Comparison of ENCODE assay signal across 8 cellular contexts in genomic region chr10:86755740-86756510, GRCh38. TPM values are rescaled to one million over a fixed set of nuclear protein-coding genes. Genes with fewer than 3 reads are reported as not detected.
A peak's percentile ranks its signal among the peaks of the same experiment; 100 is the strongest.
DNase-seq lines count a peak whose midpoint lies in the region; ATAC-seq, FAIRE-seq and TF ChIP-seq lines count a peak whose summit lies in the region.

No MANE protein-coding gene starts in this region.

- CTCF ChIA-PET in Calu3 (lab: Charles Lee): no interaction called here

- intact Hi-C loops in Calu3 (cut with micrococcal nuclease; ENCODE audit: unreplicated experiment): loop anchor here (2.0 kb wide), 1 partner anchor 31 kb away; no protein-coding TSS in a partner anchor

- no peak for TF ChIP-seq CTCF in Calu3 (IDR thresholded peaks at IDR 0.05; ENCODE audit: unreplicated experiment)
- TF ChIP-seq CTCF in OCI-LY3 (IDR thresholded peaks at IDR 0.05; ENCODE audit: low read depth, low read length): no peak
- no peak for TF ChIP-seq CTCF in epithelial cell of proximal tubule (conservative IDR thresholded peaks at IDR 0.05; ENCODE audit: low read depth, low read length)

- peak overlapping the region; percentile 77 for H3K27ac Mint-ChIP-seq in Calu3 (ENCODE audit: unreplicated experiment)

- peak overlapping the region; percentile 91 for H3K4me3 Mint-ChIP-seq in Calu3 (ENCODE audit: low read depth, unreplicated experiment)

- peak overlapping the region; percentile 80 for H3K9ac ChIP-seq in OCI-LY3 (ENCODE audit: low read length)

- H3K9me3 Mint-ChIP-seq in Calu3 (ENCODE audit: low read depth, unreplicated experiment): no peaks in the 10 kb centered on the region

- H2AFZ ChIP-seq in OCI-LY3 (ENCODE audit: low read depth, low read length): peak overlapping the region; percentile 82

- peak overlapping the region; percentile 91 for H3K4me3 ChIP-seq in OCI-LY3 (ENCODE audit: low read length)
- peak overlapping the region; percentile 92 for H3K4me3 ChIP-seq in epithelial cell of proximal tubule (ENCODE audit: low read depth, low read length)

- peak overlapping the region; percentile 97 for H3K4me2 ChIP-seq in OCI-LY3 (ENCODE audit: low read length)

- no peaks in the 10 kb centered on the region for H3K27me3 ChIP-seq in OCI-LY3 (ENCODE audit: low read depth, low read length)

- H4K20me1 ChIP-seq in OCI-LY3 (ENCODE audit: insufficient read depth, low read length): peaks cover 21% of the 10 kb centered on the region

- no peaks in the 10 kb centered on the region for H3K9me3 ChIP-seq in OCI-LY3 (ENCODE audit: insufficient read depth, low read length)

- H3K36me3 Mint-ChIP-seq in Calu3 (ENCODE audit: insufficient read depth, unreplicated experiment): peaks cover 29% of the 10 kb centered on the region

- peaks cover 48% of the 10 kb centered on the region for H3K79me2 ChIP-seq in OCI-LY3 (ENCODE audit: low read length)

- H3K27me3 Mint-ChIP-seq in Calu3 (ENCODE audit: unreplicated experiment): no peaks in the 10 kb centered on the region

- peaks cover 38% of the 10 kb centered on the region for H3K4me1 Mint-ChIP-seq in Calu3 (ENCODE audit: low read depth, unreplicated experiment)

- no peak for FAIRE-seq in HTR-8/SVneo (lab: Jason Lieb, UNC)

- BruUV-seq in Calu3 (replicated peaks; lab: Mats Ljungman, UMichigan): no TSS peak

- ATAC-seq in GM21390 (IDR thresholded peaks at IDR 0.05; ENCODE audit: unreplicated experiment): peak; percentile 75

- peak overlapping the region; percentile 33 for H3K27ac ChIP-seq in OCI-LY3 (ENCODE audit: low read length)

- DNase-seq in Calu3 (peak; percentile 91), HTR-8/SVneo (ENCODE audit: insufficient read length, low spot score) (peak; percentile 86), activated T-cell treated with anti-CD3 and anti-CD28 coated beads for 4 hours (peak; percentile 85), epithelial cell of proximal tubule (ENCODE audit: low read depth) (no peak), mucosa of gallbladder (ENCODE audit: low spot score) (peak; percentile 92)
- peak; percentile 85 for DNase-seq in stimulated activated CD8-positive, alpha-beta memory T cell treated with anti-CD3 and anti-CD28 coated beads, Interleukin-4, amount 100 ng/mL, for 24 hours (ENCODE audit: low read depth)

- H3K4me1 ChIP-seq in OCI-LY3 (ENCODE audit: low read length): peaks cover 40% of the 10 kb centered on the region

- H3K36me3 ChIP-seq in OCI-LY3 (replicated peaks; ENCODE audit: low read depth, low read length): no peaks in the 10 kb centered on the region

RNA-seq across cellular contexts. Expression of gene BMPR1A, which starts 0.5 kb away (rescaled TPM):
- total RNA-seq in Calu3 (2022) (15.7 and 21.4 TPM in 2 replicates), epithelial cell of proximal tubule (15.5 and 22.4 TPM in 2 replicates), mucosa of gallbladder (55.3 TPM)
